In the genomic region with DNA sequence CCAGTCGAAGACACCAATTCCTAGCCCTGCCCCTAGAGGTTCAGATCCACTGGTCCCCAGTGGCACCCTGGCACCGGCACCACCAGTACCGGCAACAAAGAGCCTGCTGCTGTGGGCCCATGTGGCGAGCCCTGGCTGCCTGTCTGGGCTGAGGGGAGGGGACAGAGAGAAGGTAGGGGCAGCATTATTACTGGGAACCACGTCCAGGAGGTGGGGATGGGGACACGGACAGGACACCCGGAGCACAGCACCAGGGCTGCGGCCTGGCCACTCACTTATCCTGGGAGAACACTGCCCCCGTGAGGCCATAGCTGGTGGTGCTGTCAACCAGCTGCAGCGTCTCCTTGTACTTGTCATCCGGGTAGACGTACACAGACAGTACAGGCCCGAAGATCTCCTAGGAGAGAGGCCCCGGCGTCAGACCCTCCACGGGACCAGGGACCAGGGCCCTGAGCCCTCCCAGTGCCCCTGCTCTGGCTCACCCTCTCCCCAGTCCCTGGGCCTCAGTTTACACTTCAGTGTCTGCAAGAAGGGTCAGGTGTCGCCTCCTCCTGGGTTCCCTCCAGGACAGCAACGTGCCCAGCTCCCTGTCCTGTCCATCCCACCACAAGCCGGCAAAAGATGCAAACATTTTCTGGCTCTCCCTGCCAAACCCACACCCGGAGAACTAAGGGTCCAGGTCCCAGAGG, we compare ENCODE assay signal across 8 cellular contexts. TPM values are rescaled to one million over a fixed set of nuclear protein-coding genes. Genes with fewer than 3 reads are reported as not detected.
DNase-seq lines count a peak whose midpoint lies in the region; ATAC-seq, FAIRE-seq and TF ChIP-seq lines count a peak whose summit lies in the region.

No MANE protein-coding gene starts in this region.

- peak; percentile 48 for DNase-seq in GM06990 (ENCODE audit: extremely low read depth, insufficient read length)
- peak; percentile 34 for DNase-seq in NCI-H1105 (lab: John Stamatoyannopoulos, UW)
- DNase-seq in T-helper 9 cell: peak; percentile 57
- DNase-seq in astrocyte (ENCODE audit: low read depth): peak; percentile 58
- peak; percentile 90 for DNase-seq in hepatocyte (ENCODE audit: low spot score)
- DNase-seq in sciatic nerve (ENCODE audit: low spot score): peak; percentile 87

- 50% methylated on average over 20 of the region's 20 CpGs for WGBS in hepatocyte (ENCODE audit: low lambda C conversion rate, missing lambda C conversion rate)

- H4K20me1 ChIP-seq in astrocyte (ENCODE audit: insufficient read depth, low read length) (peaks cover 3% of the 10 kb centered on the region), hepatocyte (ENCODE audit: insufficient read depth, poor library complexity, severe bottlenecking) (no peaks in the 10 kb centered on the region)

- FAIRE-seq in astrocyte (lab: Jason Lieb, UNC): no peak

- H2AFZ ChIP-seq in astrocyte (ENCODE audit: low read depth, low read length) (no peak overlapping the region), hepatocyte (no peak overlapping the region)

- no peak overlapping the region for H3K4me3 ChIP-seq in GM06990 (replicated peaks; ENCODE audit: low read depth, low read length)
- H3K4me3 ChIP-seq in astrocyte (ENCODE audit: insufficient read depth, low read depth, low read length): no peak overlapping the region
- no peak overlapping the region for H3K4me3 ChIP-seq in hepatocyte

- intact Hi-C loops in sciatic nerve (cut with DNase I): no loop called here

- H3K4me3 Mint-ChIP-seq in astrocyte (ENCODE audit: unreplicated experiment): no peak overlapping the region

- no peaks in the 10 kb centered on the region for H3K9me3 ChIP-seq in astrocyte (ENCODE audit: insufficient read depth, low read depth, low read length)
- H3K9me3 ChIP-seq in hepatocyte (ENCODE audit: low read depth): no peaks in the 10 kb centered on the region

- TF ChIP-seq CTCF in GM06990 (IDR thresholded peaks at IDR 0.05; ENCODE audit: insufficient read depth, low read length, poor library complexity, severe bottlenecking) (peak; percentile 89), astrocyte (IDR thresholded peaks at IDR 0.05; ENCODE audit: insufficient read depth, low read depth, low read length) (peak; percentile 74), hepatocyte (IDR thresholded peaks at IDR 0.05; ENCODE audit: poor library complexity) (peak; percentile 77)

- no peaks in the 10 kb centered on the region for H3K4me1 Mint-ChIP-seq in astrocyte (ENCODE audit: low read depth, unreplicated experiment)

- peaks cover 5% of the 10 kb centered on the region for H3K36me3 Mint-ChIP-seq in astrocyte (ENCODE audit: low read depth, unreplicated experiment)

- H3K27me3 ChIP-seq in GM06990 (replicated peaks; ENCODE audit: control insufficient read depth, insufficient read depth, low read length) (no peaks in the 10 kb centered on the region), astrocyte (ENCODE audit: insufficient read depth, low read length) (no peaks in the 10 kb centered on the region), hepatocyte (no peaks in the 10 kb centered on the region)

- H3K36me3 ChIP-seq in GM06990 (ENCODE audit: control insufficient read depth, insufficient read depth, low read length) (peaks cover 2% of the 10 kb centered on the region), astrocyte (ENCODE audit: insufficient read depth, low read length) (no peaks in the 10 kb centered on the region), hepatocyte (replicated peaks; ENCODE audit: insufficient read depth, low read depth) (no peaks in the 10 kb centered on the region)

- H3K4me2 ChIP-seq in astrocyte (ENCODE audit: low read length) (no peak overlapping the region), hepatocyte (no peak overlapping the region)

- H3K4me1 ChIP-seq in astrocyte (ENCODE audit: insufficient read depth, low read length) (no peaks in the 10 kb centered on the region), hepatocyte (ENCODE audit: insufficient read depth) (no peaks in the 10 kb centered on the region)

- no peaks in the 10 kb centered on the region for H3K79me2 ChIP-seq in astrocyte (ENCODE audit: insufficient read depth, low read length)
- H3K79me2 ChIP-seq in hepatocyte: no peaks in the 10 kb centered on the region

- H3K9ac ChIP-seq in astrocyte (ENCODE audit: low read length): no peak overlapping the region

- H3K27ac Mint-ChIP-seq in astrocyte (ENCODE audit: unreplicated experiment): no peak overlapping the region

- no peaks in the 10 kb centered on the region for H3K9me2 ChIP-seq in hepatocyte (replicated peaks; ENCODE audit: insufficient read depth)

- H3K27ac ChIP-seq in astrocyte (ENCODE audit: low read depth, low read length) (no peak overlapping the region), hepatocyte (no peak overlapping the region)

- H3K9me3 Mint-ChIP-seq in astrocyte (ENCODE audit: unreplicated experiment): no peaks in the 10 kb centered on the region

- no peaks in the 10 kb centered on the region for H3K27me3 Mint-ChIP-seq in astrocyte (ENCODE audit: low read depth, unreplicated experiment)

- ATAC-seq in sciatic nerve (peak; percentile 78), HG03025 (IDR thresholded peaks at IDR 0.05; ENCODE audit: low FRiP score, unreplicated experiment) (no peak), HG03457 (IDR thresholded peaks at IDR 0.05; ENCODE audit: unreplicated experiment) (no peak)

RNA-seq across cellular contexts. Expression of gene TAS1R2, which starts 15.8 kb away (rescaled TPM):
- total RNA-seq in astrocyte (not detected in 2 replicates), hepatocyte (not detected in 2 replicates), sciatic nerve (not detected)
- polyA plus RNA-seq in hepatocyte: not detected in 2 replicates

RNA-seq across cellular contexts. Expression of gene ALDH4A1, which starts 27.1 kb away (rescaled TPM):
- total RNA-seq in astrocyte (10.4 and 13.8 TPM in 2 replicates), hepatocyte (41.4 and 51.7 TPM in 2 replicates), sciatic nerve (13.0 TPM)
- polyA plus RNA-seq in hepatocyte: 32.4 and 49.1 TPM in 2 replicates

Comparison
In these comparisons a context has a peak if more than half of its experiments do, and no peak if none do; other contexts are left out.
1. DNase-seq: peak in every context shown above with its lines; median percentile 90 in hepatocyte; 87 in sciatic nerve; 58 in astrocyte; 57 in T-helper 9 cell; 48 in GM06990; 34 in NCI-H1105.